23 cellular contexts compared by ENCODE assay signal in the genomic region with DNA sequence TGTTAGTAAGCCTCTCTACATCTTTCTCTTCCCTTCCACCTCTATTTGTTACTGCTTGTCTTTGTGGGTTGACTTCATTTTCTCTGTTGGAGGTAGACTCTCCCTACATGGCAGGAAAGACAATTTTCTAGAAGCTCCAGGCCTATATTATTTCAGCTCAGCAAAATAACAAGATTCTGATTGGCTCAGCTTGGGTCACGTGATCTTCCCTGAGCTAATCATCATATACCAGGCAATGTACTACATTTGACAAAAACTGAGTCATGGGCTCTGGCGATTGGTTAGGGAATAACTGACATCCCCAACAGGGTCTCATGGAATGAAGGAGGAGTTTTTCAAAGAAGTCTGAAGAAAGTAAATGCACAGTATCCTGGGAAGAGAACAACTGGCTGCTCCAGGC.
"Had no signal": no experiment of that assay in that cellular context is flagged by ENCODE, and none has a peak within 500 bp of the region (broad histone marks: within the 10 kb centered on the region; RNA-seq: fewer than 3 reads in every experiment).

No MANE protein-coding gene starts in this region.

- H3K4me2 ChIP-seq: smooth muscle cell had no signal

- H3K27ac Mint-ChIP-seq: naive thymus-derived CD4-positive, alpha-beta T cell; progenitor cell of endocrine pancreas; stimulated activated memory B cell treated with anti-CD40 and anti-IgM and Interleukin-4, amounts not matched to agents 10 μg/mL and 1 μg/mL and 100 μg/mL, for 72 hours; stimulated activated naive CD8-positive, alpha-beta T cell treated with anti-CD3 and anti-CD28 coated beads, Interleukin-15, amount 100 ng/mL, for 72 hours; type B pancreatic cell had no signal

- H3K27me3 Mint-ChIP-seq: natural killer cell treated with Interleukin-12 subunit alpha and Interleukin-12 subunit beta and Interleukin-15 and Interleukin-18, amount 100 ng/mL, for 72 hours; progenitor cell of endocrine pancreas; stimulated activated memory B cell treated with anti-CD40 and anti-IgM and Interleukin-4, amounts not matched to agents 10 μg/mL and 1 μg/mL and 100 μg/mL, for 72 hours; stimulated activated naive CD8-positive, alpha-beta T cell treated with anti-CD3 and anti-CD28 coated beads, Interleukin-15, amount 100 ng/mL, for 72 hours; type B pancreatic cell had no signal

- H3K4me1 Mint-ChIP-seq: naive thymus-derived CD4-positive, alpha-beta T cell; stimulated activated memory B cell treated with anti-CD40 and anti-IgM and Interleukin-4, amounts not matched to agents 10 μg/mL and 1 μg/mL and 100 μg/mL, for 72 hours; stimulated activated naive CD8-positive, alpha-beta T cell treated with anti-CD3 and anti-CD28 coated beads, Interleukin-15, amount 100 ng/mL, for 72 hours had no signal

- H3K4me1 ChIP-seq: right lobe of liver, tibial nerve, uterus had no signal

- H3K9me3 ChIP-seq: left ventricle myocardium inferior, mucosa of descending colon, ovary, right atrium auricular region, right lobe of liver, tibial nerve, uterus had no signal

- H3K4me3 Mint-ChIP-seq: naive thymus-derived CD4-positive, alpha-beta T cell; natural killer cell treated with Interleukin-12 subunit alpha and Interleukin-12 subunit beta and Interleukin-15 and Interleukin-18, amount 100 ng/mL, for 72 hours; stimulated activated memory B cell treated with anti-CD40 and anti-IgM and Interleukin-4, amounts not matched to agents 10 μg/mL and 1 μg/mL and 100 μg/mL, for 72 hours; stimulated activated naive CD8-positive, alpha-beta T cell treated with anti-CD3 and anti-CD28 coated beads, Interleukin-15, amount 100 ng/mL, for 72 hours; type B pancreatic cell had no signal

- H3K9me3 Mint-ChIP-seq: naive thymus-derived CD4-positive, alpha-beta T cell; natural killer cell treated with Interleukin-12 subunit alpha and Interleukin-12 subunit beta and Interleukin-15 and Interleukin-18, amount 100 ng/mL, for 72 hours; stimulated activated memory B cell treated with anti-CD40 and anti-IgM and Interleukin-4, amounts not matched to agents 10 μg/mL and 1 μg/mL and 100 μg/mL, for 72 hours; stimulated activated naive CD8-positive, alpha-beta T cell treated with anti-CD3 and anti-CD28 coated beads, Interleukin-15, amount 100 ng/mL, for 72 hours had no signal

- H3K4me3 ChIP-seq: left ventricle myocardium inferior, lung, mucosa of descending colon, ovary, right atrium auricular region, right lobe of liver, smooth muscle cell, tibial nerve, uterus had no signal

- ATAC-seq: mucosa of descending colon; naive thymus-derived CD4-positive, alpha-beta T cell; natural killer cell treated with Interleukin-12 subunit alpha and Interleukin-12 subunit beta and Interleukin-15 and Interleukin-18, amount 100 ng/mL, for 72 hours; right lobe of liver; stimulated activated memory B cell treated with anti-CD40 and anti-IgM and Interleukin-4, amounts not matched to agents 10 μg/mL and 1 μg/mL and 100 μg/mL, for 72 hours; stimulated activated naive CD8-positive, alpha-beta T cell treated with anti-CD3 and anti-CD28 coated beads, Interleukin-15, amount 100 ng/mL, for 72 hours had no signal

- H3K36me3 Mint-ChIP-seq: natural killer cell treated with Interleukin-12 subunit alpha and Interleukin-12 subunit beta and Interleukin-15 and Interleukin-18, amount 100 ng/mL, for 72 hours; stimulated activated memory B cell treated with anti-CD40 and anti-IgM and Interleukin-4, amounts not matched to agents 10 μg/mL and 1 μg/mL and 100 μg/mL, for 72 hours; type B pancreatic cell had no signal

- H3K27me3 ChIP-seq: ovary, right atrium auricular region, right lobe of liver, tibial nerve, uterus had no signal

- DNase-seq: islet precursor cell; left ventricle myocardium inferior; midbrain; mucosa of descending colon; naive thymus-derived CD4-positive, alpha-beta T cell; ovary; right lobe of liver; stimulated activated CD4-positive, alpha-beta T cell treated with anti-CD3 and anti-CD28 coated beads, Interleukin-1b, Interleukin-23, amount 100 ng/mL, for 48 hours; stimulated activated CD4-positive, alpha-beta T cell treated with anti-CD3 and anti-CD28 coated beads, Interleukin-2, amount 100 ng/mL, for 48 hours; stimulated activated CD4-positive, alpha-beta T cell treated with anti-CD3 and anti-CD28 coated beads, Interleukin-4, amount 100 ng/mL, for 4 hours; stimulated activated CD8-positive, alpha-beta memory T cell treated with anti-CD3 and anti-CD28 coated beads, Interleukin-4, amount 100 ng/mL, for 48 hours; stimulated activated naive CD4-positive, alpha-beta T cell treated with Interleukin-2 at 50 U/mL for 16 hours; stimulated activated naive CD8-positive, alpha-beta T cell treated with anti-CD3 and anti-CD28 coated beads, Interleukin-15, amount 100 ng/mL, for 72 hours; substantia nigra; uterus had no signal

- H3K27ac ChIP-seq: left ventricle myocardium inferior, ovary, right atrium auricular region, right lobe of liver, tibial nerve, uterus had no signal

- H3K36me3 ChIP-seq: left ventricle myocardium inferior, ovary, right atrium auricular region, right lobe of liver, tibial nerve, uterus had no signal
